7 cellular contexts compared by ENCODE assay signal in genomic region chr2:217162533-217162932, GRCh38.
A peak's percentile ranks its signal among the peaks of the same experiment; 100 is the strongest.
DNase-seq lines count a peak whose midpoint lies in the region; ATAC-seq and TF ChIP-seq lines count a peak whose summit lies in the region.

No MANE protein-coding gene starts in this region.

- no peak overlapping the region for H3K27ac ChIP-seq in GM23338 (ENCODE audit: low read depth)
- H3K27ac ChIP-seq in neural progenitor cell: no peak overlapping the region

- H3K9me2 ChIP-seq in GM23338 (ENCODE audit: insufficient read depth): no peaks in the 10 kb centered on the region

- H3K9me3 Mint-ChIP-seq in GM23338 (no peaks in the 10 kb centered on the region), neural progenitor cell (no peaks in the 10 kb centered on the region)

- H3F3A ChIP-seq in GM23338 (replicated peaks; ENCODE audit: low read depth) (no peaks in the 10 kb centered on the region), neural progenitor cell (ENCODE audit: low read depth) (no peaks in the 10 kb centered on the region)

- H4K20me1 ChIP-seq in GM23338 (replicated peaks; ENCODE audit: insufficient read depth): no peaks in the 10 kb centered on the region
- no peaks in the 10 kb centered on the region for H4K20me1 ChIP-seq in neural progenitor cell (ENCODE audit: low read depth)

- H3K27ac Mint-ChIP-seq in GM23338 (no peak overlapping the region), neural progenitor cell (peak overlapping the region; percentile 46)

- DNase-seq in GM23338 (ENCODE audit: low spot score) (no peak), NCI-H2227 treated with DMSO at 0.1 percent for 48 hours (lab: John Stamatoyannopoulos, UW) (peak; percentile 76), astrocyte of the spinal cord (ENCODE audit: low read depth, low spot score) (peak; percentile 97), neural progenitor cell (ENCODE audit: low spot score) (peak; percentile 19), GM13976 (ENCODE audit: low spot score) (no peak)

- H3K36me3 ChIP-seq in GM23338 (ENCODE audit: insufficient read depth): no peaks in the 10 kb centered on the region
- no peaks in the 10 kb centered on the region for H3K36me3 ChIP-seq in neural progenitor cell

- no peak for ATAC-seq in GM23338
- ATAC-seq in HG03280 (IDR thresholded peaks at IDR 0.05; ENCODE audit: unreplicated experiment): no peak
- no peak for ATAC-seq in HG02610 (IDR thresholded peaks at IDR 0.05; ENCODE audit: unreplicated experiment)

- in situ Hi-C loops in astrocyte of the spinal cord (cut with HindIII; ENCODE audit: low sequenced_read_pairs) (no loop called here), GM13976 (cut with MboI; ENCODE audit: low sequenced_read_pairs, unreplicated experiment) (loop anchor here (25.0 kb wide), 1 partner anchor 550 kb away; no protein-coding TSS in a partner anchor)

- TF ChIP-seq CTCF in GM23338 (conservative IDR thresholded peaks at IDR 0.05; ENCODE audit: low read depth in 2 of 2) (no peak), astrocyte of the spinal cord (IDR thresholded peaks at IDR 0.05; ENCODE audit: low read depth, low read length) (no peak), neural progenitor cell (IDR thresholded peaks at IDR 0.05) (no peak), GM13976 (IDR thresholded peaks at IDR 0.05; ENCODE audit: borderline replicate concordance, control extremely low read depth, extremely low read depth, insufficient read depth, missing control alignments) (no peak)

- H3K4me1 Mint-ChIP-seq in GM23338 (no peaks in the 10 kb centered on the region), neural progenitor cell (peaks cover 26% of the 10 kb centered on the region)

- no peak overlapping the region for H3K4me2 ChIP-seq in GM23338
- H3K4me2 ChIP-seq in neural progenitor cell: no peak overlapping the region

- H3K4me1 ChIP-seq in GM23338 (ENCODE audit: insufficient read depth) (no peaks in the 10 kb centered on the region), neural progenitor cell (peaks cover 19% of the 10 kb centered on the region)

- H3K36me3 Mint-ChIP-seq in GM23338 (ENCODE audit: low read depth) (no peaks in the 10 kb centered on the region), neural progenitor cell (no peaks in the 10 kb centered on the region)

- H3K27me3 Mint-ChIP-seq in GM23338 (ENCODE audit: insufficient read depth, low read depth, poor library complexity) (peaks cover 2% of the 10 kb centered on the region), neural progenitor cell (ENCODE audit: insufficient read depth, low read depth) (peaks cover 3% of the 10 kb centered on the region)

- H3K4me3 Mint-ChIP-seq in GM23338: no peak overlapping the region
- no peak overlapping the region for H3K4me3 Mint-ChIP-seq in neural progenitor cell

- no peaks in the 10 kb centered on the region for H3K9me3 ChIP-seq in neural progenitor cell (ENCODE audit: low read depth)

- H3K4me3 ChIP-seq in GM23338 (no peak overlapping the region), astrocyte of the spinal cord (ENCODE audit: low read depth, low read length) (no peak overlapping the region), neural progenitor cell (no peak overlapping the region)

- H3K79me2 ChIP-seq in GM23338 (replicated peaks; ENCODE audit: insufficient read depth) (no peaks in the 10 kb centered on the region), neural progenitor cell (ENCODE audit: low read depth) (no peaks in the 10 kb centered on the region)

- H3K27me3 ChIP-seq in GM23338 (ENCODE audit: insufficient read depth) (no peaks in the 10 kb centered on the region), neural progenitor cell (no peaks in the 10 kb centered on the region)

- no peak overlapping the region for H3K9ac ChIP-seq in neural progenitor cell

- H2AFZ ChIP-seq in GM23338: peak overlapping the region; percentile 69
- peak overlapping the region; percentile 6 for H2AFZ ChIP-seq in neural progenitor cell (replicated peaks)

TF ChIP-seq in GM23338, 12 proteins besides CTCF, POLR2A, EP300 and RAD21 (continues in another document):
- TF ChIP-seq POLR2AphosphoS5 (IDR thresholded peaks at IDR 0.05; ENCODE audit: low read depth) (no peak), ETS1 (IDR thresholded peaks at IDR 0.05) (no peak), JUNB (IDR thresholded peaks at IDR 0.05; ENCODE audit: unreplicated experiment) (no peak)
- TF ChIP-seq, protein P1, sequence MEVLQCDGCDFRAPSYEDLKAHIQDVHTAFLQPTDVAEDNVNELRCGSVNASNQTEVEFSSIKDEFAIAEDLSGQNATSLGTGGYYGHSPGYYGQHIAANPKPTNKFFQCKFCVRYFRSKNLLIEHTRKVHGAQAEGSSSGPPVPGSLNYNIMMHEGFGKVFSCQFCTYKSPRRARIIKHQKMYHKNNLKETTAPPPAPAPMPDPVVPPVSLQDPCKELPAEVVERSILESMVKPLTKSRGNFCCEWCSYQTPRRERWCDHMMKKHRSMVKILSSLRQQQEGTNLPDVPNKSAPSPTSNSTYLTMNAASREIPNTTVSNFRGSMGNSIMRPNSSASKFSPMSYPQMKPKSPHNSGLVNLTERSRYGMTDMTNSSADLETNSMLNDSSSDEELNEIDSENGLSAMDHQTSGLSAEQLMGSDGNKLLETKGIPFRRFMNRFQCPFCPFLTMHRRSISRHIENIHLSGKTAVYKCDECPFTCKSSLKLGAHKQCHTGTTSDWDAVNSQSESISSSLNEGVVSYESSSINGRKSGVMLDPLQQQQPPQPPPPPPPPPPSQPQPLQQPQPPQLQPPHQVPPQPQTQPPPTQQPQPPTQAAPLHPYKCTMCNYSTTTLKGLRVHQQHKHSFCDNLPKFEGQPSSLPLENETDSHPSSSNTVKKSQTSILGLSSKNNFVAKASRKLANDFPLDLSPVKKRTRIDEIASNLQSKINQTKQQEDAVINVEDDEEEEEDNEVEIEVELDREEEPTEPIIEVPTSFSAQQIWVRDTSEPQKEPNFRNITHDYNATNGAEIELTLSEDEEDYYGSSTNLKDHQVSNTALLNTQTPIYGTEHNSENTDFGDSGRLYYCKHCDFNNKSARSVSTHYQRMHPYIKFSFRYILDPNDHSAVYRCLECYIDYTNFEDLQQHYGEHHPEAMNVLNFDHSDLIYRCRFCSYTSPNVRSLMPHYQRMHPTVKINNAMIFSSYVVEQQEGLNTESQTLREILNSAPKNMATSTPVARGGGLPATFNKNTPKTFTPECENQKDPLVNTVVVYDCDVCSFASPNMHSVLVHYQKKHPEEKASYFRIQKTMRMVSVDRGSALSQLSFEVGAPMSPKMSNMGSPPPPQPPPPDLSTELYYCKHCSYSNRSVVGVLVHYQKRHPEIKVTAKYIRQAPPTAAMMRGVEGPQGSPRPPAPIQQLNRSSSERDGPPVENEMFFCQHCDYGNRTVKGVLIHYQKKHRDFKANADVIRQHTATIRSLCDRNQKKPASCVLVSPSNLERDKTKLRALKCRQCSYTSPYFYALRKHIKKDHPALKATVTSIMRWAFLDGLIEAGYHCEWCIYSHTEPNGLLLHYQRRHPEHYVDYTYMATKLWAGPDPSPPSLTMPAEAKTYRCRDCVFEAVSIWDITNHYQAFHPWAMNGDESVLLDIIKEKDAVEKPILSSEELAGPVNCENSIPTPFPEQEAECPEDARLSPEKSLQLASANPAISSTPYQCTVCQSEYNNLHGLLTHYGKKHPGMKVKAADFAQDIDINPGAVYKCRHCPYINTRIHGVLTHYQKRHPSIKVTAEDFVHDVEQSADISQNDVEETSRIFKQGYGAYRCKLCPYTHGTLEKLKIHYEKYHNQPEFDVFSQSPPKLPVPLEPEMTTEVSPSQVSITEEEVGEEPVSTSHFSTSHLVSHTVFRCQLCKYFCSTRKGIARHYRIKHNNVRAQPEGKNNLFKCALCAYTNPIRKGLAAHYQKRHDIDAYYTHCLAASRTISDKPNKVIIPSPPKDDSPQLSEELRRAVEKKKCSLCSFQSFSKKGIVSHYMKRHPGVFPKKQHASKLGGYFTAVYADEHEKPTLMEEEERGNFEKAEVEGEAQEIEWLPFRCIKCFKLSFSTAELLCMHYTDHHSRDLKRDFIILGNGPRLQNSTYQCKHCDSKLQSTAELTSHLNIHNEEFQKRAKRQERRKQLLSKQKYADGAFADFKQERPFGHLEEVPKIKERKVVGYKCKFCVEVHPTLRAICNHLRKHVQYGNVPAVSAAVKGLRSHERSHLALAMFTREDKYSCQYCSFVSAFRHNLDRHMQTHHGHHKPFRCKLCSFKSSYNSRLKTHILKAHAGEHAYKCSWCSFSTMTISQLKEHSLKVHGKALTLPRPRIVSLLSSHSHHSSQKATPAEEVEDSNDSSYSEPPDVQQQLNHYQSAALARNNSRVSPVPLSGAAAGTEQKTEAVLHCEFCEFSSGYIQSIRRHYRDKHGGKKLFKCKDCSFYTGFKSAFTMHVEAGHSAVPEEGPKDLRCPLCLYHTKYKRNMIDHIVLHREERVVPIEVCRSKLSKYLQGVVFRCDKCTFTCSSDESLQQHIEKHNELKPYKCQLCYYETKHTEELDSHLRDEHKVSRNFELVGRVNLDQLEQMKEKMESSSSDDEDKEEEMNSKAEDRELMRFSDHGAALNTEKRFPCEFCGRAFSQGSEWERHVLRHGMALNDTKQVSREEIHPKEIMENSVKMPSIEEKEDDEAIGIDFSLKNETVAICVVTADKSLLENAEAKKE (CRISPR knock-in tag; IDR thresholded peaks at IDR 0.05): no peak

Comparison
In these comparisons a context has a peak if more than half of its experiments do, and no peak if none do; other contexts are left out.
1. DNase-seq: peak in NCI-H2227 treated with DMSO at 0.1 percent for 48 hours (single experiment), astrocyte of the spinal cord (single experiment) and neural progenitor cell (single experiment); none in GM23338 (single experiment) and GM13976 (single experiment).